Comparison of ENCODE assay signal across 17 cellular contexts in the genomic region with DNA sequence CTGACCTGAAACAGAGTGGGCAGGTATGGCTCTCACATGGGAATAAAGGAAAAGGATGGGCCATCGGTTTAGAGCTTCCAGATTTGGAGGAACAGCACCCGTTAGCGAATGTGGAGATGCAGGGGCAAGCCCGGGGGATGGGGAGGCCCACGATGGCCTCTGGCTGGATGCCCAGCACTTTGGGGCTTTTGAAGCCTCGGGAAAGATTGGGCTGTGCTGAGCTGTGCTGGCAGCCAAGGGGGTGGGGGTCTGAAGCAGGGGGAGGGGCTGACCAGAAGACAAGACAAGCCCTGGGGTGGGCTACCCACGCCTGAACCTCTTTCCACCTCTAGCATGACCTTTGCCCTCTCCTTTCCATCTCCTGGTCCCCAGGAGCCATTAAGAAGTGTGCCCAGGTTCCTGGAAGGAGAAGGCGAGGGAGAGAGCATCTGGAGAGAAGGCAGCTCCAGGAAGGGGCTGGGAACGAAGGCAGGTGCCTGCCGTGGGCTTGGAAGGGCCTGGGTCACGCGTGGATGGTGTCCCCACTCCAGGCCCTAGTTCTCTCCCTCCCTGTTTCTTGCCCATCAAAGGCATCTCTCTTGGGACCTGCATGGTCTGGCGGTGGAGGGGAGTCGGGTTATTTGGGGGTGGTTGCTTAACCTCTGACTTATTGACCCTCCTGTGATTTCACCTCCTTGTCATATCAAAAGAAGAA.
"Had no signal": no experiment of that assay in that cellular context is flagged by ENCODE, and none has a peak within 500 bp of the region (broad histone marks: within the 10 kb centered on the region; RNA-seq: fewer than 3 reads in every experiment).

No MANE protein-coding gene starts in this region.

- H3K9me3 Mint-ChIP-seq: activated naive CD4-positive, alpha-beta T cell treated with anti-CD3 and anti-CD28 coated beads, Interleukin-2, amount 50 U/mL, for 72 hours; activated T-cell treated with anti-CD3 and anti-CD28 coated beads, Interleukin-2, amount 50 U/mL, for 4 hours; naive thymus-derived CD8-positive, alpha-beta T cell; T-helper 1 cell treated with Interleukin-12 subunit alpha and Interleukin-12 subunit beta and Interleukin-4 antibody, amounts not matched to agents 30 μg/mL and 1 μg/mL, for 36 hours had no signal

- H3K4me1 ChIP-seq: left lung, tibial artery had no signal

- H3K4me3 Mint-ChIP-seq: activated T-cell treated with anti-CD3 and anti-CD28 coated beads, Interleukin-2, amount 50 U/mL, for 4 hours; naive thymus-derived CD8-positive, alpha-beta T cell; T-helper 1 cell treated with Interleukin-12 subunit alpha and Interleukin-12 subunit beta and Interleukin-4 antibody, amounts not matched to agents 30 μg/mL and 1 μg/mL, for 36 hours had no signal

- ATAC-seq: activated naive CD4-positive, alpha-beta T cell treated with anti-CD3 and anti-CD28 coated beads, Interleukin-2, amount 50 U/mL, for 72 hours; activated T-cell treated with anti-CD3 and anti-CD28 coated beads, Interleukin-2, amount 50 U/mL, for 4 hours; left lung; naive thymus-derived CD8-positive, alpha-beta T cell had no signal

- H3K27ac ChIP-seq: cardiac muscle cell, left lung, ovary, tibial artery had no signal

- H3K4me3 ChIP-seq: cardiac muscle cell, left lung, ovary, tibial artery had no signal

- H3K36me3 Mint-ChIP-seq: activated naive CD4-positive, alpha-beta T cell treated with anti-CD3 and anti-CD28 coated beads, Interleukin-2, amount 50 U/mL, for 72 hours; naive thymus-derived CD8-positive, alpha-beta T cell had no signal

- DNase-seq: activated CD4-positive, alpha-beta T cell treated with anti-CD3 and anti-CD28 coated beads, Interleukin-2, amount 50 U/mL, for 4 hours; activated effector memory CD4-positive, alpha-beta T cell treated with Interleukin-2 at 50 U/mL for 16 hours; activated T-cell treated with anti-CD3 and anti-CD28 coated beads, Interleukin-2, amount 50 U/mL, for 4 hours; amniotic stem cell; erythroblast; foreskin melanocyte; glutamatergic neuron; hippocampal formation; mesendoderm; naive thymus-derived CD8-positive, alpha-beta T cell; ovary; stimulated activated naive CD4-positive, alpha-beta T cell; tibial artery had no signal

- H3K4me1 Mint-ChIP-seq: naive thymus-derived CD8-positive, alpha-beta T cell had no signal

- H3K9me3 ChIP-seq: left lung, ovary, tibial artery had no signal

- H3K36me3 ChIP-seq: cardiac muscle cell, left lung, ovary, tibial artery had no signal

- H3K27me3 ChIP-seq: cardiac muscle cell, ovary had no signal

- H3K27ac Mint-ChIP-seq: activated naive CD4-positive, alpha-beta T cell treated with anti-CD3 and anti-CD28 coated beads, Interleukin-2, amount 50 U/mL, for 72 hours; T-helper 1 cell treated with Interleukin-12 subunit alpha and Interleukin-12 subunit beta and Interleukin-4 antibody, amounts not matched to agents 30 μg/mL and 1 μg/mL, for 36 hours had no signal
